In the genomic region with DNA sequence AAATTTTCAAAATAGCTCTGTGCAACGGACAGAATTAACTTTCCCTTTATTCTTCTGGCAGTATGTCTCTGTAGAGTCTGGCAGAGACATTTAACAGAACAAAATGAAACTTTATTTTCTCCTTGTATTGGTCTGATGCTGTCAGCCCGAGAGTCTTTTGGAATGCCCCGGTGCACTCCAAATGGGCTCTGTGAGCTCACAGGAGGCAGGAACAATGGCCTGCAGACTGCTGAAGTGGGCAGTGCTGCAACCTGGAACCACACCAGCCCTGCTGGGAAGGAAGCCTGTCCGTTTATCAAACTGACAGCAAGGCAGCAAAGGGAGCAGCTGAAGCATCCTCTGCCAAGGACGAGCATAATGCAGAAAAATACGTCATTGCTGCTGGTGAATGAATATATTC, we compare ENCODE assay signal across 11 cellular contexts.
A peak's percentile ranks its signal among the peaks of the same experiment; 100 is the strongest.
DNase-seq lines count a peak whose midpoint lies in the region; ATAC-seq, FAIRE-seq and TF ChIP-seq lines count a peak whose summit lies in the region.
"Had no signal": no experiment of that assay in that cellular context is flagged by ENCODE, and none has a peak within 500 bp of the region (broad histone marks: within the 10 kb centered on the region; RNA-seq: fewer than 3 reads in every experiment).

No MANE protein-coding gene starts in this region.

- CTCF ChIA-PET in AG04450 (lab: Charles Lee) = interaction anchor here (0.9 kb wide), 2 partner anchors 9 to 17 kb away, joined by 3 read pairs; no protein-coding TSS in a partner anchor
- CTCF ChIA-PET in MCF 10A (lab: Yijun Ruan, JAX) = interaction anchor here (0.5 to 1.2 kb wide), 3 partner anchors 9 to 629 kb away, joined by 3 to 4 read pairs (median 3); no protein-coding TSS in a partner anchor

- FAIRE-seq in astrocyte (lab: Jason Lieb, UNC) = peak; percentile 9

- H3K4me3 ChIP-seq in AG04450 (ENCODE audit: low read depth, low read length) (peak overlapping the region; percentile 37), astrocyte (ENCODE audit: insufficient read depth, low read depth, low read length) (peak overlapping the region; percentile 3)

- H3K4me3 Mint-ChIP-seq in astrocyte (ENCODE audit: unreplicated experiment) = no peak overlapping the region
- no peak overlapping the region for H3K4me3 Mint-ChIP-seq in MCF 10A (ENCODE audit: unreplicated experiment)
- H3K4me3 Mint-ChIP-seq: activated T-helper 1 cell treated with anti-CD3 and anti-CD28 coated beads, Interleukin-12 subunit alpha, Interleukin-12 subunit beta, Interleukin-2, Interleukin-4 antibody, amounts not matched to agents 30 ng/mL and 10 ng/mL and 1 ng/mL, durations not matched to agents 14 hours and 24 hours and 36 hours had no signal

- H3K27ac ChIP-seq in AG04450 (ENCODE audit: low read depth, low read length) (no peak overlapping the region), astrocyte (ENCODE audit: low read depth, low read length) (no peak overlapping the region)

- H3K4me2 ChIP-seq in astrocyte (ENCODE audit: low read length) = peak overlapping the region; percentile 50

- H3K27me3 Mint-ChIP-seq in astrocyte (ENCODE audit: low read depth, unreplicated experiment) = no peaks in the 10 kb centered on the region
- H3K27me3 Mint-ChIP-seq in MCF 10A (ENCODE audit: insufficient read depth, unreplicated experiment) = no peaks in the 10 kb centered on the region

- H3K9me3 Mint-ChIP-seq in astrocyte (ENCODE audit: unreplicated experiment) = no peaks in the 10 kb centered on the region
- H3K9me3 Mint-ChIP-seq in MCF 10A (ENCODE audit: unreplicated experiment) = no peaks in the 10 kb centered on the region
- H3K9me3 Mint-ChIP-seq: activated T-helper 1 cell treated with anti-CD3 and anti-CD28 coated beads, Interleukin-12 subunit alpha, Interleukin-12 subunit beta, Interleukin-2, Interleukin-4 antibody, amounts not matched to agents 30 ng/mL and 10 ng/mL and 1 ng/mL, durations not matched to agents 14 hours and 24 hours and 36 hours had no signal

- H3K27me3 ChIP-seq in AG04450 (ENCODE audit: control insufficient read depth, insufficient read depth, low read length) = no peaks in the 10 kb centered on the region
- H3K27me3 ChIP-seq in astrocyte (ENCODE audit: insufficient read depth, low read length) = no peaks in the 10 kb centered on the region

- peak; percentile 90 for ATAC-seq in left ventricle myocardium superior
- ATAC-seq in GM18519 (IDR thresholded peaks at IDR 0.05; ENCODE audit: low FRiP score, unreplicated experiment) = no peak

- no peak overlapping the region for H3K9ac ChIP-seq in astrocyte (ENCODE audit: low read length)

- H4K20me1 ChIP-seq in astrocyte (ENCODE audit: insufficient read depth, low read length) = no peaks in the 10 kb centered on the region

- intact Hi-C loops in left ventricle myocardium superior (cut with micrococcal nuclease) (no loop called here), posterior vena cava (cut with DNase I) (no loop called here), MCF 10A (cut with micrococcal nuclease) (no loop called here)

- DNase-seq in AG04450 (ENCODE audit: low read depth, low spot score) (peak; percentile 21), astrocyte (ENCODE audit: low read depth) (peak; percentile 78), left ventricle myocardium superior (peak; percentile 72), posterior vena cava (ENCODE audit: low spot score) (peak; percentile 87), GDM1 (lab: John Stamatoyannopoulos, UW) (no peak), MCF 10A (ENCODE audit: unreplicated experiment) (no peak), germinal center (ENCODE audit: low spot score) (no peak)
- DNase-seq: Karpas-422, NCI-H226 had no signal

- POLR2A ChIA-PET in AG04450 (lab: Yijun Ruan, JAX) = no interaction called here
- POLR2A ChIA-PET in MCF 10A (lab: Yijun Ruan, JAX) = no interaction called here

- H3K79me2 ChIP-seq in astrocyte (ENCODE audit: insufficient read depth, low read length) = no peaks in the 10 kb centered on the region

- BruUV-seq in MCF 10A (replicated peaks; lab: Mats Ljungman, UMichigan) = no TSS peak

- no peaks in the 10 kb centered on the region for H3K36me3 Mint-ChIP-seq in astrocyte (ENCODE audit: low read depth, unreplicated experiment)
- H3K36me3 Mint-ChIP-seq in MCF 10A (ENCODE audit: insufficient read depth, unreplicated experiment) = no peaks in the 10 kb centered on the region

- TF ChIP-seq CTCF in AG04450 (IDR thresholded peaks at IDR 0.05; ENCODE audit: low read depth, low read length) (no peak), astrocyte (IDR thresholded peaks at IDR 0.05; ENCODE audit: insufficient read depth, low read depth, low read length) (no peak), MCF 10A (IDR thresholded peaks at IDR 0.05; ENCODE audit: unreplicated experiment) (no peak)

- H3K27ac Mint-ChIP-seq in astrocyte (ENCODE audit: unreplicated experiment) (no peak overlapping the region), MCF 10A (ENCODE audit: low read depth, unreplicated experiment) (no peak overlapping the region)
- H3K27ac Mint-ChIP-seq: activated T-helper 1 cell treated with anti-CD3 and anti-CD28 coated beads, Interleukin-12 subunit alpha, Interleukin-12 subunit beta, Interleukin-2, Interleukin-4 antibody, amounts not matched to agents 30 ng/mL and 10 ng/mL and 1 ng/mL, durations not matched to agents 14 hours and 24 hours and 36 hours had no signal

- H3K36me3 ChIP-seq in astrocyte (ENCODE audit: insufficient read depth, low read length) = no peaks in the 10 kb centered on the region

- peak overlapping the region; percentile 8 for H2AFZ ChIP-seq in astrocyte (ENCODE audit: low read depth, low read length)

- H3K4me1 ChIP-seq in astrocyte (ENCODE audit: insufficient read depth, low read length) = no peaks in the 10 kb centered on the region

- H3K9me3 ChIP-seq in AG04450 (ENCODE audit: control insufficient read depth, insufficient read depth, low read length) (no peaks in the 10 kb centered on the region), astrocyte (ENCODE audit: insufficient read depth, low read depth, low read length) (no peaks in the 10 kb centered on the region)

- H3K4me1 Mint-ChIP-seq in astrocyte (ENCODE audit: low read depth, unreplicated experiment) (no peaks in the 10 kb centered on the region), MCF 10A (ENCODE audit: insufficient read depth, unreplicated experiment) (peaks cover 15% of the 10 kb centered on the region)

Comparison
In these comparisons a context has a peak if more than half of its experiments do, and no peak if none do; other contexts are left out.
1. DNase-seq: peak in AG04450 (single experiment), astrocyte (single experiment), left ventricle myocardium superior (single experiment) and posterior vena cava (single experiment); none in GDM1 (single experiment), MCF 10A (single experiment) and germinal center (single experiment).